ENCODE assay signal across 21 cellular contexts in genomic region chr10:67603701-67604100, GRCh38.
"Had no signal": no experiment of that assay in that cellular context is flagged by ENCODE, and none has a peak within 500 bp of the region (broad histone marks: within the 10 kb centered on the region; RNA-seq: fewer than 3 reads in every experiment).

No MANE protein-coding gene starts in this region.

- H3K27ac ChIP-seq: colonic mucosa, foreskin keratinocyte, gastroesophageal sphincter, heart left ventricle, hepatocyte, left lung, ovary, sigmoid colon, spleen, stomach, thyroid gland, vagina had no signal

- H2AFZ ChIP-seq: hepatocyte had no signal

- FAIRE-seq: islet of Langerhans had no signal

- H3K9me3 ChIP-seq: colonic mucosa, esophagus muscularis mucosa, gastroesophageal sphincter, heart left ventricle, left lung, ovary, sigmoid colon, spleen, stomach, thyroid gland, vagina had no signal

- H3K4me3 ChIP-seq: colonic mucosa, esophagus muscularis mucosa, gastroesophageal sphincter, heart left ventricle, hepatocyte, left lung, ovary, sigmoid colon, spleen, stomach, thyroid gland, vagina had no signal

- H3K4me2 ChIP-seq: hepatocyte had no signal

- DNase-seq: colonic mucosa; effector CD8-positive, alpha-beta T cell; endodermal cell; heart left ventricle; left cardiac atrium; left lung; natural killer cell; occipital lobe; ovary; sigmoid colon; spleen; stimulated activated naive CD4-positive, alpha-beta T cell; stomach; thyroid gland; trophoblast cell had no signal

- H3K27me3 ChIP-seq: colonic mucosa, esophagus muscularis mucosa, foreskin keratinocyte, gastroesophageal sphincter, heart left ventricle, hepatocyte, left lung, ovary, sigmoid colon, spleen, stomach, thyroid gland, vagina had no signal

- H3K36me3 ChIP-seq: colonic mucosa, esophagus muscularis mucosa, gastroesophageal sphincter, heart left ventricle, left lung, ovary, sigmoid colon, spleen, stomach, thyroid gland, vagina had no signal

- H3K4me1 ChIP-seq: colonic mucosa, foreskin keratinocyte, left lung, spleen, stomach, thyroid gland, vagina had no signal

- H3K79me2 ChIP-seq: hepatocyte had no signal

- ATAC-seq: foreskin keratinocyte, gastroesophageal sphincter, heart left ventricle, left cardiac atrium, left lung, natural killer cell had no signal
